ENCODE assay signal across 8 cellular contexts in genomic region chr11:33829430-33830141, GRCh38. TPM values are rescaled to one million over a fixed set of nuclear protein-coding genes. Genes with fewer than 3 reads are reported as not detected.
A peak's percentile ranks its signal among the peaks of the same experiment; 100 is the strongest.
DNase-seq lines count a peak whose midpoint lies in the region; ATAC-seq and TF ChIP-seq lines count a peak whose summit lies in the region.

No MANE protein-coding gene starts in this region.

- peak; percentile 76 for ATAC-seq in HG03378 (IDR thresholded peaks at IDR 0.05; ENCODE audit: unreplicated experiment)
- peak; percentile 92 to 96 for ATAC-seq in naive thymus-derived CD8-positive, alpha-beta T cell

- POLR2A ChIA-PET in naive thymus-derived CD8-positive, alpha-beta T cell (lab: Charles Lee) = no interaction called here

- H3K27me3 Mint-ChIP-seq in naive thymus-derived CD8-positive, alpha-beta T cell = peaks cover 32 to 52% (median 42%) of the 10 kb centered on the region in 5 donors

- H3K4me1 ChIP-seq in NT2/D1 (ENCODE audit: insufficient read depth, insufficient read length) = peaks cover 2% of the 10 kb centered on the region

- no peaks in the 10 kb centered on the region for H3K36me3 Mint-ChIP-seq in naive thymus-derived CD8-positive, alpha-beta T cell

- TF ChIP-seq CTCF in fibroblast of pulmonary artery (IDR thresholded peaks at IDR 0.05; ENCODE audit: low read length, missing control alignments) = peak; percentile 93

- H3K36me3 ChIP-seq in NT2/D1 (ENCODE audit: insufficient read depth, insufficient read length, low read length) = no peaks in the 10 kb centered on the region

- H3K4me3 ChIP-seq in NT2/D1 (ENCODE audit: insufficient read length, low read depth) (peak overlapping the region; percentile 46), fibroblast of pulmonary artery (replicated peaks; ENCODE audit: low read depth, low read length) (peak overlapping the region; percentile 53)

- peaks cover 35% of the 10 kb centered on the region for H3K27me3 ChIP-seq in NT2/D1 (ENCODE audit: insufficient read depth, insufficient read length)

- peak overlapping the region; percentile 59 for H3K9ac ChIP-seq in NT2/D1 (ENCODE audit: insufficient read length, low read depth)

- H3K9me3 ChIP-seq in NT2/D1 (ENCODE audit: insufficient read depth, low read length) = no peaks in the 10 kb centered on the region

- H3K9me3 Mint-ChIP-seq in naive thymus-derived CD8-positive, alpha-beta T cell = no peaks in the 10 kb centered on the region

- DNase-seq in NK-92 treated with Interleukin-12 subunit alpha and Interleukin-12 subunit beta, amount 100 ng/mL, for 24 hours (lab: John Stamatoyannopoulos, UW) = peak; percentile 6
- no peak for DNase-seq in NK-92 (lab: John Stamatoyannopoulos, UW; ENCODE audit: unreplicated experiment)
- DNase-seq in NT2/D1 (ENCODE audit: low read depth, low spot score) = peak; percentile 42
- DNase-seq in activated T-cell treated with anti-CD3 and anti-CD28 coated beads, Interleukin-2, amount 50 U/mL, for 48 hours = peak; percentile 75 to 77
- peak; percentile 82 for DNase-seq in fibroblast of pulmonary artery (ENCODE audit: low read depth)
- DNase-seq in naive thymus-derived CD8-positive, alpha-beta T cell = peak in 9 of 10 donors; percentile 26 to 78 (median 53)
- DNase-seq in superior temporal gyrus (ENCODE audit: extremely low spot score) = peak; percentile 84

- peak overlapping the region in 1 of 10 donors; percentile 24 for H3K27ac Mint-ChIP-seq in naive thymus-derived CD8-positive, alpha-beta T cell

- H3K4me1 Mint-ChIP-seq in naive thymus-derived CD8-positive, alpha-beta T cell = peaks cover 3 to 9% (median 6%) of the 10 kb centered on the region in 4 donors

- peak overlapping the region; percentile 68 to 91 (median 84) for H3K4me3 Mint-ChIP-seq in naive thymus-derived CD8-positive, alpha-beta T cell

RNA-seq across cellular contexts. Expression of gene FBXO3, which starts 55.3 kb away (rescaled TPM):
- 10 to 100 TPM; 49.4 to 52.1 TPM for total RNA-seq in naive thymus-derived CD8-positive, alpha-beta T cell
- polyA plus RNA-seq in naive thymus-derived CD8-positive, alpha-beta T cell = 10 to 100 TPM; 23.6 to 25.5 (median 25.2) TPM
